ENCODE assay signal across 10 cellular contexts in genomic region chr3:148809835-148810234, GRCh38. TPM values are rescaled to one million over a fixed set of nuclear protein-coding genes. Genes with fewer than 3 reads are reported as not detected.
"Had no signal": no experiment of that assay in that cellular context is flagged by ENCODE, and none has a peak within 500 bp of the region (broad histone marks: within the 10 kb centered on the region; RNA-seq: fewer than 3 reads in every experiment).

No MANE protein-coding gene starts in this region.

- ATAC-seq: HepG2, K562 had no signal

- FAIRE-seq: HepG2, HTR-8/SVneo, K562 had no signal

- H3K27ac ChIP-seq: HL-60, KMS-11 had no signal

- H3K4me3 ChIP-seq: K562 had no signal

- DNase-seq: IMR-90, KG1 had no signal

RNA-seq across cellular contexts. Expression of gene CPB1, which starts 17.8 kb away (rescaled TPM):
- total RNA-seq: HepG2, HT-29, HT1080, IMR-90 had no signal
- polyA plus RNA-seq: HepG2, IgD-negative memory B cell, IMR-90, K562 had no signal

RNA-seq across cellular contexts. Expression of gene CPA3, which starts 55.3 kb away (rescaled TPM):
- total RNA-seq: HepG2, HT-29, HT1080, IMR-90, K562 had no signal
- polyA plus RNA-seq: HepG2, IgD-negative memory B cell, K562 had no signal
